8 cellular contexts compared by ENCODE assay signal in genomic region chr1:159009704-159010361, GRCh38. TPM values are rescaled to one million over a fixed set of nuclear protein-coding genes. Genes with fewer than 3 reads are reported as not detected.
DNase-seq lines count a peak whose midpoint lies in the region; ATAC-seq lines count a peak whose summit lies in the region.

TSS of gene IFI16 (plus strand) at chr1:159009907. CDS start at chr1:159014681, 4,774 bp downstream.

- H3K36me3 ChIP-seq in CD4-positive, alpha-beta memory T cell (ENCODE audit: insufficient read depth, low read length), result no peaks in the 10 kb centered on the region

- H3K4me3 ChIP-seq in CD4-positive, alpha-beta memory T cell (ENCODE audit: low read length in 2 of 2), result peak within 1 kb of the TSS; percentile 54 to 97

- peak within 1 kb of the TSS; percentile 89 to 99 (median 97) for H3K4me3 Mint-ChIP-seq in CD4-positive, alpha-beta memory T cell

- peak within 1 kb of the TSS; percentile 88 for H3K27ac ChIP-seq in CD4-positive, alpha-beta memory T cell (ENCODE audit: low read depth, low read length)

- intact Hi-C loops in CD4-positive, alpha-beta memory T cell (cut with micrococcal nuclease), result loop anchor here (1.0 to 5.0 kb wide), 4 partner anchors 12 to 79 kb away; partner anchors contain the start of gene PYHIN1

- H3K27me3 ChIP-seq in CD4-positive, alpha-beta memory T cell (ENCODE audit: insufficient read depth, low read length), result no peaks in the 10 kb centered on the region

- no peaks in the 10 kb centered on the region for H3K27me3 Mint-ChIP-seq in CD4-positive, alpha-beta memory T cell

- H3K4me1 ChIP-seq in CD4-positive, alpha-beta memory T cell (ENCODE audit: insufficient read depth, low read length), result peaks cover 36% of the 10 kb centered on the region

- H3K9me3 Mint-ChIP-seq in CD4-positive, alpha-beta memory T cell, result peaks cover 0 to 3% (median 0%) of the 10 kb centered on the region in 8 donors

- DNase-seq in CD4-positive, alpha-beta memory T cell, result peak; percentile 70 to 85 (median 77)
- peak; percentile 14 for DNase-seq in SW480 (ENCODE audit: low spot score)
- peak; percentile 61 for DNase-seq in brain pericyte (ENCODE audit: low read depth, low spot score)
- peak; percentile 59 for DNase-seq in islet precursor cell
- DNase-seq in stimulated activated CD4-positive, alpha-beta T cell treated with anti-CD3 and anti-CD28 coated beads, Interleukin-1b, Interleukin-23, amount 100 ng/mL, for 48 hours, result peak; percentile 72
- DNase-seq in 8988T, result no peak

- H3K4me1 Mint-ChIP-seq in CD4-positive, alpha-beta memory T cell, result peaks cover 40 to 71% (median 46%) of the 10 kb centered on the region in 4 donors

- H3K36me3 Mint-ChIP-seq in CD4-positive, alpha-beta memory T cell, result peaks cover 18 to 29% of the 10 kb centered on the region in 2 donors

- ATAC-seq in GM19351 (IDR thresholded peaks at IDR 0.05; ENCODE audit: unreplicated experiment) (peak; percentile 56), HG03520 (IDR thresholded peaks at IDR 0.05; ENCODE audit: unreplicated experiment) (peak; percentile 53)

- POLR2A ChIA-PET in CD4-positive, alpha-beta memory T cell (lab: Charles Lee; ENCODE audit: partially characterized antibody), result interaction anchor here (0.8 to 3.7 kb wide), 17 partner anchors 8 to 915 kb away, joined by 3 to 39 read pairs (median 5); partner anchors contain the start of genes AIM2, PYHIN1 and TAGLN2

- peak within 1 kb of the TSS; percentile 87 to 95 (median 93) for H3K27ac Mint-ChIP-seq in CD4-positive, alpha-beta memory T cell

- CTCF ChIA-PET in CD4-positive, alpha-beta memory T cell (lab: Charles Lee; ENCODE audit: partially characterized antibody), result interaction anchor here (1.2 to 3.5 kb wide), 5 partner anchors 28 to 66 kb away, joined by 3 to 18 read pairs (median 7); no protein-coding TSS in a partner anchor

- no peaks in the 10 kb centered on the region for H3K9me3 ChIP-seq in CD4-positive, alpha-beta memory T cell (ENCODE audit: control insufficient read depth in 1 of 2, low read length in 2 of 2)

RNA-seq across cellular contexts. Expression of gene IFI16, which starts in this region (rescaled TPM):
- 100 to 1,000 TPM; 160 to 162 TPM for total RNA-seq in CD4-positive, alpha-beta memory T cell
- 100 to 1,000 TPM in 1 of 2 donors, 10 to 100 TPM in 1; 53.2 to 131 TPM for polyA plus RNA-seq in CD4-positive, alpha-beta memory T cell
